In genomic region chr4:113145519-113146291, GRCh38 we compare ENCODE assay signal across 1 cellular context.
TF ChIP-seq lines count a peak whose summit lies in the region.

No MANE protein-coding gene starts in this region.

TF ChIP-seq in HepG2, 621 proteins besides CTCF, POLR2A, EP300 and RAD21 (continued from another document and continues in another):
- TF ChIP-seq, protein P1, sequence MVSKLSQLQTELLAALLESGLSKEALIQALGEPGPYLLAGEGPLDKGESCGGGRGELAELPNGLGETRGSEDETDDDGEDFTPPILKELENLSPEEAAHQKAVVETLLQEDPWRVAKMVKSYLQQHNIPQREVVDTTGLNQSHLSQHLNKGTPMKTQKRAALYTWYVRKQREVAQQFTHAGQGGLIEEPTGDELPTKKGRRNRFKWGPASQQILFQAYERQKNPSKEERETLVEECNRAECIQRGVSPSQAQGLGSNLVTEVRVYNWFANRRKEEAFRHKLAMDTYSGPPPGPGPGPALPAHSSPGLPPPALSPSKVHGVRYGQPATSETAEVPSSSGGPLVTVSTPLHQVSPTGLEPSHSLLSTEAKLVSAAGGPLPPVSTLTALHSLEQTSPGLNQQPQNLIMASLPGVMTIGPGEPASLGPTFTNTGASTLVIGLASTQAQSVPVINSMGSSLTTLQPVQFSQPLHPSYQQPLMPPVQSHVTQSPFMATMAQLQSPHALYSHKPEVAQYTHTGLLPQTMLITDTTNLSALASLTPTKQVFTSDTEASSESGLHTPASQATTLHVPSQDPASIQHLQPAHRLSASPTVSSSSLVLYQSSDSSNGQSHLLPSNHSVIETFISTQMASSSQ (IDR thresholded peaks at IDR 0.05; ENCODE audit: low read depth) = no peak
- TF ChIP-seq, protein P1 (CRISPR knock-in tag; IDR thresholded peaks at IDR 0.05; ENCODE audit: borderline replicate concordance) = 0 out of 2 replicates have a peak, but pooled peaks have one; percentile 46
- TF ChIP-seq, protein P2, sequence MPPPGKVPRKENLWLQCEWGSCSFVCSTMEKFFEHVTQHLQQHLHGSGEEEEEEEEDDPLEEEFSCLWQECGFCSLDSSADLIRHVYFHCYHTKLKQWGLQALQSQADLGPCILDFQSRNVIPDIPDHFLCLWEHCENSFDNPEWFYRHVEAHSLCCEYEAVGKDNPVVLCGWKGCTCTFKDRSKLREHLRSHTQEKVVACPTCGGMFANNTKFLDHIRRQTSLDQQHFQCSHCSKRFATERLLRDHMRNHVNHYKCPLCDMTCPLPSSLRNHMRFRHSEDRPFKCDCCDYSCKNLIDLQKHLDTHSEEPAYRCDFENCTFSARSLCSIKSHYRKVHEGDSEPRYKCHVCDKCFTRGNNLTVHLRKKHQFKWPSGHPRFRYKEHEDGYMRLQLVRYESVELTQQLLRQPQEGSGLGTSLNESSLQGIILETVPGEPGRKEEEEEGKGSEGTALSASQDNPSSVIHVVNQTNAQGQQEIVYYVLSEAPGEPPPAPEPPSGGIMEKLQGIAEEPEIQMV (CRISPR knock-in tag; IDR thresholded peaks at IDR 0.05; ENCODE audit: low read depth) = no peak; the same call in 1 of the 2 replicates
- TF ChIP-seq, protein P3, sequence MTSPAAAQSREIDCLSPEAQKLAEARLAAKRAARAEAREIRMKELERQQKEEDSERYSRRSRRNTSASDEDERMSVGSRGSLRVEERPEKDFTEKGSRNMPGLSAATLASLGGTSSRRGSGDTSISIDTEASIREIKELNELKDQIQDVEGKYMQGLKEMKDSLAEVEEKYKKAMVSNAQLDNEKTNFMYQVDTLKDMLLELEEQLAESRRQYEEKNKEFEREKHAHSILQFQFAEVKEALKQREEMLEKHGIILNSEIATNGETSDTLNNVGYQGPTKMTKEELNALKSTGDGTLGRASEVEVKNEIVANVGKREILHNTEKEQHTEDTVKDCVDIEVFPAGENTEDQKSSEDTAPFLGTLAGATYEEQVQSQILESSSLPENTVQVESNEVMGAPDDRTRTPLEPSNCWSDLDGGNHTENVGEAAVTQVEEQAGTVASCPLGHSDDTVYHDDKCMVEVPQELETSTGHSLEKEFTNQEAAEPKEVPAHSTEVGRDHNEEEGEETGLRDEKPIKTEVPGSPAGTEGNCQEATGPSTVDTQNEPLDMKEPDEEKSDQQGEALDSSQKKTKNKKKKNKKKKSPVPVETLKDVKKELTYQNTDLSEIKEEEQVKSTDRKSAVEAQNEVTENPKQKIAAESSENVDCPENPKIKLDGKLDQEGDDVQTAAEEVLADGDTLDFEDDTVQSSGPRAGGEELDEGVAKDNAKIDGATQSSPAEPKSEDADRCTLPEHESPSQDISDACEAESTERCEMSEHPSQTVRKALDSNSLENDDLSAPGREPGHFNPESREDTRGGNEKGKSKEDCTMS (CRISPR knock-in tag; conservative IDR thresholded peaks at IDR 0.05) = no peak
- TF ChIP-seq ZSCAN29 (CRISPR knock-in tag; conservative IDR thresholded peaks at IDR 0.05) = 0 out of 2 replicates have a peak, but pooled peaks have one; percentile 78
- peak; percentile 62 for TF ChIP-seq PHF8 (CRISPR knock-in tag; IDR thresholded peaks at IDR 0.05)
- peak; percentile 54; the same call in 1 of the 2 replicates for TF ChIP-seq ZNF652 (CRISPR knock-in tag; IDR thresholded peaks at IDR 0.05; ENCODE audit: borderline replicate concordance, low read depth)
- TF ChIP-seq, protein P4, sequence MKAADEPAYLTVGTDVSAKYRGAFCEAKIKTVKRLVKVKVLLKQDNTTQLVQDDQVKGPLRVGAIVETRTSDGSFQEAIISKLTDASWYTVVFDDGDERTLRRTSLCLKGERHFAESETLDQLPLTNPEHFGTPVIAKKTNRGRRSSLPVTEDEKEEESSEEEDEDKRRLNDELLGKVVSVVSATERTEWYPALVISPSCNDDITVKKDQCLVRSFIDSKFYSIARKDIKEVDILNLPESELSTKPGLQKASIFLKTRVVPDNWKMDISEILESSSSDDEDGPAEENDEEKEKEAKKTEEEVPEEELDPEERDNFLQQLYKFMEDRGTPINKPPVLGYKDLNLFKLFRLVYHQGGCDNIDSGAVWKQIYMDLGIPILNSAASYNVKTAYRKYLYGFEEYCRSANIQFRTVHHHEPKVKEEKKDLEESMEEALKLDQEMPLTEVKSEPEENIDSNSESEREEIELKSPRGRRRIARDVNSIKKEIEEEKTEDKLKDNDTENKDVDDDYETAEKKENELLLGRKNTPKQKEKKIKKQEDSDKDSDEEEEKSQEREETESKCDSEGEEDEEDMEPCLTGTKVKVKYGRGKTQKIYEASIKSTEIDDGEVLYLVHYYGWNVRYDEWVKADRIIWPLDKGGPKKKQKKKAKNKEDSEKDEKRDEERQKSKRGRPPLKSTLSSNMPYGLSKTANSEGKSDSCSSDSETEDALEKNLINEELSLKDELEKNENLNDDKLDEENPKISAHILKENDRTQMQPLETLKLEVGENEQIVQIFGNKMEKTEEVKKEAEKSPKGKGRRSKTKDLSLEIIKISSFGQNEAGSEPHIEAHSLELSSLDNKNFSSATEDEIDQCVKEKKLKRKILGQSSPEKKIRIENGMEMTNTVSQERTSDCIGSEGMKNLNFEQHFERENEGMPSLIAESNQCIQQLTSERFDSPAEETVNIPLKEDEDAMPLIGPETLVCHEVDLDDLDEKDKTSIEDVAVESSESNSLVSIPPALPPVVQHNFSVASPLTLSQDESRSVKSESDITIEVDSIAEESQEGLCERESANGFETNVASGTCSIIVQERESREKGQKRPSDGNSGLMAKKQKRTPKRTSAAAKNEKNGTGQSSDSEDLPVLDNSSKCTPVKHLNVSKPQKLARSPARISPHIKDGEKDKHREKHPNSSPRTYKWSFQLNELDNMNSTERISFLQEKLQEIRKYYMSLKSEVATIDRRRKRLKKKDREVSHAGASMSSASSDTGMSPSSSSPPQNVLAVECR (CRISPR knock-in tag; IDR thresholded peaks at IDR 0.05; ENCODE audit: borderline replicate concordance) = peak; percentile 59; the same call in 1 of the 2 replicates
- no peak for TF ChIP-seq FOXP1 (IDR thresholded peaks at IDR 0.05)
- no peak for TF ChIP-seq FOXP1 (CRISPR knock-in tag; IDR thresholded peaks at IDR 0.05)
- TF ChIP-seq ZBTB7B (CRISPR knock-in tag; IDR thresholded peaks at IDR 0.05) = no peak
- no peak for TF ChIP-seq CBX1 (IDR thresholded peaks at IDR 0.05; ENCODE audit: low read depth)
- no peak for TF ChIP-seq CREB3 (CRISPR knock-in tag; IDR thresholded peaks at IDR 0.05)
- TF ChIP-seq AGO1 (IDR thresholded peaks at IDR 0.05; ENCODE audit: low read depth, low read length, poor library complexity, severe bottlenecking) = no peak
- TF ChIP-seq ZNF772 (CRISPR knock-in tag; IDR thresholded peaks at IDR 0.05) = no peak
- no peak for TF ChIP-seq MAZ (IDR thresholded peaks at IDR 0.05; ENCODE audit: borderline replicate concordance, low read depth, low read length)
- TF ChIP-seq MAZ (CRISPR knock-in tag; IDR thresholded peaks at IDR 0.05; ENCODE audit: low read depth) = no peak
- TF ChIP-seq SUZ12 (IDR thresholded peaks at IDR 0.05; ENCODE audit: low read depth, low read length) = no peak
- TF ChIP-seq, protein P5, sequence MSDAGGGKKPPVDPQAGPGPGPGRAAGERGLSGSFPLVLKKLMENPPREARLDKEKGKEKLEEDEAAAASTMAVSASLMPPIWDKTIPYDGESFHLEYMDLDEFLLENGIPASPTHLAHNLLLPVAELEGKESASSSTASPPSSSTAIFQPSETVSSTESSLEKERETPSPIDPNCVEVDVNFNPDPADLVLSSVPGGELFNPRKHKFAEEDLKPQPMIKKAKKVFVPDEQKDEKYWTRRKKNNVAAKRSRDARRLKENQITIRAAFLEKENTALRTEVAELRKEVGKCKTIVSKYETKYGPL (CRISPR knock-in tag; IDR thresholded peaks at IDR 0.05) = peak; percentile 96
- peak; percentile 56; the same call in 1 of the 2 replicates for TF ChIP-seq ERF (CRISPR knock-in tag; IDR thresholded peaks at IDR 0.05)
- TF ChIP-seq ZFY (CRISPR knock-in tag; IDR thresholded peaks at IDR 0.05) = peak; percentile 61
- TF ChIP-seq HDAC2 (CRISPR knock-in tag; IDR thresholded peaks at IDR 0.05) = peak; percentile 42
- TF ChIP-seq, protein P6, sequence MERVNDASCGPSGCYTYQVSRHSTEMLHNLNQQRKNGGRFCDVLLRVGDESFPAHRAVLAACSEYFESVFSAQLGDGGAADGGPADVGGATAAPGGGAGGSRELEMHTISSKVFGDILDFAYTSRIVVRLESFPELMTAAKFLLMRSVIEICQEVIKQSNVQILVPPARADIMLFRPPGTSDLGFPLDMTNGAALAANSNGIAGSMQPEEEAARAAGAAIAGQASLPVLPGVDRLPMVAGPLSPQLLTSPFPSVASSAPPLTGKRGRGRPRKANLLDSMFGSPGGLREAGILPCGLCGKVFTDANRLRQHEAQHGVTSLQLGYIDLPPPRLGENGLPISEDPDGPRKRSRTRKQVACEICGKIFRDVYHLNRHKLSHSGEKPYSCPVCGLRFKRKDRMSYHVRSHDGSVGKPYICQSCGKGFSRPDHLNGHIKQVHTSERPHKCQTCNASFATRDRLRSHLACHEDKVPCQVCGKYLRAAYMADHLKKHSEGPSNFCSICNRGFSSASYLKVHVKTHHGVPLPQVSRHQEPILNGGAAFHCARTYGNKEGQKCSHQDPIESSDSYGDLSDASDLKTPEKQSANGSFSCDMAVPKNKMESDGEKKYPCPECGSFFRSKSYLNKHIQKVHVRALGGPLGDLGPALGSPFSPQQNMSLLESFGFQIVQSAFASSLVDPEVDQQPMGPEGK (CRISPR knock-in tag; IDR thresholded peaks at IDR 0.05) = 0 out of 2 replicates have a peak, but pooled peaks have one; percentile 20
- TF ChIP-seq ZNF781 (CRISPR knock-in tag; IDR thresholded peaks at IDR 0.05; ENCODE audit: borderline replicate concordance, not compliant biosample characterization) = no peak
- peak; percentile 75; the same call in 1 of the 2 replicates for TF ChIP-seq ZNF343 (CRISPR knock-in tag; IDR thresholded peaks at IDR 0.05)
- TF ChIP-seq SPEN (CRISPR knock-in tag; IDR thresholded peaks at IDR 0.05; ENCODE audit: low read depth) = peak; percentile 54; the same call in 1 of the 2 replicates
- TF ChIP-seq, protein P7, sequence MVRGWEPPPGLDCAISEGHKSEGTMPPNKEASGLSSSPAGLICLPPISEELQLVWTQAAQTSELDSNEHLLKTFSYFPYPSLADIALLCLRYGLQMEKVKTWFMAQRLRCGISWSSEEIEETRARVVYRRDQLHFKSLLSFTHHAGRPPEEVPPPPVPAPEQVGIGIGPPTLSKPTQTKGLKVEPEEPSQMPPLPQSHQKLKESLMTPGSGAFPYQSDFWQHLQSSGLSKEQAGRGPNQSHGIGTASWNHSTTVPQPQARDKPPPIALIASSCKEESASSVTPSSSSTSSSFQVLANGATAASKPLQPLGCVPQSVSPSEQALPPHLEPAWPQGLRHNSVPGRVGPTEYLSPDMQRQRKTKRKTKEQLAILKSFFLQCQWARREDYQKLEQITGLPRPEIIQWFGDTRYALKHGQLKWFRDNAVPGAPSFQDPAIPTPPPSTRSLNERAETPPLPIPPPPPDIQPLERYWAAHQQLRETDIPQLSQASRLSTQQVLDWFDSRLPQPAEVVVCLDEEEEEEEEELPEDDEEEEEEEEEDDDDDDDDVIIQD (CRISPR knock-in tag; IDR thresholded peaks at IDR 0.05; ENCODE audit: low read depth) = peak; percentile 83
- peak; percentile 99 for TF ChIP-seq HMGXB3 (CRISPR knock-in tag; IDR thresholded peaks at IDR 0.05; ENCODE audit: borderline replicate concordance)
- 0 out of 2 replicates have a peak, but pooled peaks have one; percentile 34 for TF ChIP-seq ZBTB25 (CRISPR knock-in tag; IDR thresholded peaks at IDR 0.05)
